Comparison of ENCODE assay signal across 8 cellular contexts in genomic region chr15:75727851-75728715, GRCh38. TPM values are rescaled to one million over a fixed set of nuclear protein-coding genes. Genes with fewer than 3 reads are reported as not detected.
DNase-seq lines count a peak whose midpoint lies in the region; ATAC-seq and TF ChIP-seq lines count a peak whose summit lies in the region.

No MANE protein-coding gene starts in this region.

- H3K4me1 ChIP-seq in naive thymus-derived CD4-positive, alpha-beta T cell (ENCODE audit: control insufficient read depth in 2 of 2, insufficient read depth in 2 of 2, low read length in 2 of 2) = no peaks in the 10 kb centered on the region

- no peaks in the 10 kb centered on the region for H3K9me3 ChIP-seq in naive thymus-derived CD4-positive, alpha-beta T cell (ENCODE audit: control insufficient read depth in 2 of 3, low read length in 3 of 3)

- H3K4me1 Mint-ChIP-seq in activated CD4-positive, alpha-beta T cell treated with anti-CD3 and anti-CD28 coated beads, Interleukin-2, amount 10 ng/mL, durations not matched to agents 7 days and 5 days = peaks cover 14% of the 10 kb centered on the region
- H3K4me1 Mint-ChIP-seq in naive thymus-derived CD4-positive, alpha-beta T cell = peaks cover 4 to 15% (median 12%) of the 10 kb centered on the region in 7 donors
- H3K4me1 Mint-ChIP-seq in stimulated activated naive CD8-positive, alpha-beta T cell treated with anti-CD3 and anti-CD28 coated beads, Interleukin-15, amount 100 ng/mL, for 72 hours = peaks cover 20% of the 10 kb centered on the region

- no peaks in the 10 kb centered on the region for H3K27me3 ChIP-seq in naive thymus-derived CD4-positive, alpha-beta T cell (ENCODE audit: control insufficient read depth in 2 of 2, insufficient read depth in 2 of 2, low read length in 2 of 2)

- no peak for TF ChIP-seq POLR2A in NB4 (IDR thresholded peaks at IDR 0.05; ENCODE audit: extremely low read depth, insufficient read length)

- peak; percentile 75 for ATAC-seq in naive thymus-derived CD4-positive, alpha-beta T cell
- peak; percentile 83 for ATAC-seq in stimulated activated naive CD8-positive, alpha-beta T cell treated with anti-CD3 and anti-CD28 coated beads, Interleukin-15, amount 100 ng/mL, for 72 hours
- ATAC-seq in HG03280 (IDR thresholded peaks at IDR 0.05; ENCODE audit: unreplicated experiment) = no peak

- H3K36me3 ChIP-seq in naive thymus-derived CD4-positive, alpha-beta T cell (ENCODE audit: control insufficient read depth in 2 of 3, insufficient read depth in 3 of 3, low read length in 3 of 3) = no peaks in the 10 kb centered on the region

- peak; percentile 66 for DNase-seq in G401 (ENCODE audit: low spot score)
- peak; percentile 76 for DNase-seq in NB4 (ENCODE audit: low read depth)
- peak; percentile 75 for DNase-seq in activated CD4-positive, alpha-beta T cell treated with anti-CD3 and anti-CD28 coated beads, Interleukin-2, amount 10 ng/mL, durations not matched to agents 7 days and 5 days
- DNase-seq in effector CD4-positive, alpha-beta T cell = peak; percentile 67
- DNase-seq in naive thymus-derived CD4-positive, alpha-beta T cell = peak; percentile 52 to 71 (median 62)
- DNase-seq in stimulated activated naive CD8-positive, alpha-beta T cell treated with anti-CD3 and anti-CD28 coated beads, Interleukin-15, amount 100 ng/mL, for 72 hours = peak; percentile 66 to 69
- DNase-seq in NCI-H2227 treated with DMSO at 0.1 percent for 48 hours (lab: John Stamatoyannopoulos, UW) = no peak

- peaks cover 8% of the 10 kb centered on the region for H3K27me3 Mint-ChIP-seq in activated CD4-positive, alpha-beta T cell treated with anti-CD3 and anti-CD28 coated beads, Interleukin-2, amount 10 ng/mL, durations not matched to agents 7 days and 5 days
- peaks cover 0 to 12% (median 8%) of the 10 kb centered on the region in 5 donors for H3K27me3 Mint-ChIP-seq in naive thymus-derived CD4-positive, alpha-beta T cell
- peaks cover 44% of the 10 kb centered on the region for H3K27me3 Mint-ChIP-seq in stimulated activated naive CD8-positive, alpha-beta T cell treated with anti-CD3 and anti-CD28 coated beads, Interleukin-15, amount 100 ng/mL, for 72 hours

- in situ Hi-C loops in G401 (cut with HindIII; ENCODE audit: low sequenced_read_pairs) = no loop called here

- H3K36me3 Mint-ChIP-seq in activated CD4-positive, alpha-beta T cell treated with anti-CD3 and anti-CD28 coated beads, Interleukin-2, amount 10 ng/mL, durations not matched to agents 7 days and 5 days (ENCODE audit: low read depth) = no peaks in the 10 kb centered on the region
- no peaks in the 10 kb centered on the region for H3K36me3 Mint-ChIP-seq in naive thymus-derived CD4-positive, alpha-beta T cell

- POLR2A ChIA-PET in activated CD4-positive, alpha-beta T cell treated with anti-CD3 and anti-CD28 coated beads, Interleukin-2, amount 10 ng/mL, durations not matched to agents 7 days and 5 days (lab: Charles Lee) = interaction anchor here (0.6 kb wide), 1 partner anchor 40 kb away, joined by 3 read pairs; no protein-coding TSS in a partner anchor
- POLR2A ChIA-PET in naive thymus-derived CD4-positive, alpha-beta T cell (lab: Charles Lee) = no interaction called here

- peak; percentile 81 for TF ChIP-seq CTCF in NB4 (IDR thresholded peaks at IDR 0.05; ENCODE audit: low read depth, low read length)

- H3K9me3 Mint-ChIP-seq in activated CD4-positive, alpha-beta T cell treated with anti-CD3 and anti-CD28 coated beads, Interleukin-2, amount 10 ng/mL, durations not matched to agents 7 days and 5 days = no peaks in the 10 kb centered on the region
- H3K9me3 Mint-ChIP-seq in naive thymus-derived CD4-positive, alpha-beta T cell = no peaks in the 10 kb centered on the region
- no peaks in the 10 kb centered on the region for H3K9me3 Mint-ChIP-seq in stimulated activated naive CD8-positive, alpha-beta T cell treated with anti-CD3 and anti-CD28 coated beads, Interleukin-15, amount 100 ng/mL, for 72 hours

- H3K4me3 Mint-ChIP-seq in activated CD4-positive, alpha-beta T cell treated with anti-CD3 and anti-CD28 coated beads, Interleukin-2, amount 10 ng/mL, durations not matched to agents 7 days and 5 days = no peak overlapping the region
- H3K4me3 Mint-ChIP-seq in naive thymus-derived CD4-positive, alpha-beta T cell = no peak overlapping the region
- no peak overlapping the region for H3K4me3 Mint-ChIP-seq in stimulated activated naive CD8-positive, alpha-beta T cell treated with anti-CD3 and anti-CD28 coated beads, Interleukin-15, amount 100 ng/mL, for 72 hours

- intact Hi-C loops in naive thymus-derived CD4-positive, alpha-beta T cell (cut with micrococcal nuclease) = loop anchor here (1.0 to 2.0 kb wide), 2 partner anchors 74 to 193 kb away; no protein-coding TSS in a partner anchor

- H3K27ac Mint-ChIP-seq in activated CD4-positive, alpha-beta T cell treated with anti-CD3 and anti-CD28 coated beads, Interleukin-2, amount 10 ng/mL, durations not matched to agents 7 days and 5 days = no peak overlapping the region
- no peak overlapping the region for H3K27ac Mint-ChIP-seq in naive thymus-derived CD4-positive, alpha-beta T cell
- peak overlapping the region in 1 of 2 donors; percentile 55 for H3K27ac Mint-ChIP-seq in stimulated activated naive CD8-positive, alpha-beta T cell treated with anti-CD3 and anti-CD28 coated beads, Interleukin-15, amount 100 ng/mL, for 72 hours

- H3K27ac ChIP-seq in naive thymus-derived CD4-positive, alpha-beta T cell (ENCODE audit: low read depth, low read length) = no peak overlapping the region

- CTCF ChIA-PET in activated CD4-positive, alpha-beta T cell treated with anti-CD3 and anti-CD28 coated beads, Interleukin-2, amount 10 ng/mL, durations not matched to agents 7 days and 5 days (lab: Charles Lee) = interaction anchor here (1.0 to 2.7 kb wide), 4 partner anchors 11 to 74 kb away, joined by 3 to 21 read pairs (median 4); no protein-coding TSS in a partner anchor
- CTCF ChIA-PET in naive thymus-derived CD4-positive, alpha-beta T cell (lab: Charles Lee) = interaction anchor here (0.6 to 3.4 kb wide), 8 partner anchors 10 to 204 kb away, joined by 3 to 21 read pairs (median 4); no protein-coding TSS in a partner anchor

- H3K4me3 ChIP-seq in NB4 (ENCODE audit: low read depth, low read length) = no peak overlapping the region
- no peak overlapping the region for H3K4me3 ChIP-seq in naive thymus-derived CD4-positive, alpha-beta T cell (ENCODE audit: low read length)

RNA-seq across cellular contexts. Expression of gene CSPG4, which starts 15.4 kb away (rescaled TPM):
- total RNA-seq in G401 (2014; rRNA removed; shearing (Covaris generic)) = 32.3 and 34.4 TPM in 2 replicates
- not detected for total RNA-seq in activated CD4-positive, alpha-beta T cell treated with anti-CD3 and anti-CD28 coated beads, Interleukin-2, amount 10 ng/mL, durations not matched to agents 7 days and 5 days
- total RNA-seq in naive thymus-derived CD4-positive, alpha-beta T cell = not detected
- not detected for polyA plus RNA-seq in naive thymus-derived CD4-positive, alpha-beta T cell

Comparison
In these comparisons a context has a peak if more than half of its experiments do, and no peak if none do; other contexts are left out.
1. RNA of gene CSPG4, which starts 15.4 kb away (total RNA-seq): 32.3 to 34.4 TPM in G401; not detected in activated CD4-positive, alpha-beta T cell treated with anti-CD3 and anti-CD28 coated beads, Interleukin-2, amount 10 ng/mL, durations not matched to agents 7 days and 5 days and not detected in naive thymus-derived CD4-positive, alpha-beta T cell; every median in the first group is over 10 times any median in the second.